Comparison of ENCODE assay signal across 8 cellular contexts in the genomic region with DNA sequence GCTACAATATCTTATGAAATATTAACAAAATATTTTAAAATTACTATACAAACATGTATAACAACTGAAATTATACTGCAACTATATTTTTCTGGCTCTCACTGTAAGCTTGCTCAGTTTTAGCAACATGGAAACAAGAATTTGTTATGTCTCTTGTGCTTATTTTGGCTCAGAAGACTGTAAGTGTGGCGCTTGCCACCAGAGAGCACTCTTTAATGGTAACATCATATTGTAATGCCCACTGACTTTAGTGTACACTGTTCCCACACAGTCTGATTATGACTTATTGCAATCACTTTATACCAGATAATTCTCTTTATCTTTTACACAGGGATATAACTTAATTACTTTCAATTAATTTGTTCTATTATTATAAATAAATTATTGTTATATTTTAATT.
A peak's percentile ranks its signal among the peaks of the same experiment; 100 is the strongest.
DNase-seq lines count a peak whose midpoint lies in the region; ATAC-seq and TF ChIP-seq lines count a peak whose summit lies in the region.

No MANE protein-coding gene starts in this region.

- no peak overlapping the region for H3K27ac Mint-ChIP-seq in brain
- H3K27ac Mint-ChIP-seq in stimulated activated naive B cell treated with anti-CD40 and anti-IgM and Interleukin-4, amounts not matched to agents 10 μg/mL and 1 μg/mL and 100 μg/mL, for 72 hours, result no peak overlapping the region

- H3K27me3 Mint-ChIP-seq in brain, result peaks cover 3% of the 10 kb centered on the region
- no peaks in the 10 kb centered on the region for H3K27me3 Mint-ChIP-seq in stimulated activated naive B cell treated with anti-CD40 and anti-IgM and Interleukin-4, amounts not matched to agents 10 μg/mL and 1 μg/mL and 100 μg/mL, for 72 hours

- no peaks in the 10 kb centered on the region for H3K36me3 Mint-ChIP-seq in brain
- H3K36me3 Mint-ChIP-seq in stimulated activated naive B cell treated with anti-CD40 and anti-IgM and Interleukin-4, amounts not matched to agents 10 μg/mL and 1 μg/mL and 100 μg/mL, for 72 hours, result no peaks in the 10 kb centered on the region

- no peaks in the 10 kb centered on the region for H3K4me1 Mint-ChIP-seq in brain
- no peaks in the 10 kb centered on the region for H3K4me1 Mint-ChIP-seq in stimulated activated naive B cell treated with anti-CD40 and anti-IgM and Interleukin-4, amounts not matched to agents 10 μg/mL and 1 μg/mL and 100 μg/mL, for 72 hours

- DNase-seq in DMS114 treated with DMSO at 0.1 percent for 48 hours (lab: John Stamatoyannopoulos, UW; ENCODE audit: unreplicated experiment) (peak; percentile 19), NCI-H146 treated with DMSO at 0.1 percent for 48 hours (lab: John Stamatoyannopoulos, UW; ENCODE audit: unreplicated experiment) (peak; percentile 8)
- no peak for DNase-seq in stimulated activated naive B cell treated with anti-CD40 and anti-IgM and Interleukin-4, amounts not matched to agents 10 μg/mL and 1 μg/mL and 100 μg/mL, for 72 hours

- ATAC-seq in GM21619 (IDR thresholded peaks at IDR 0.05; ENCODE audit: unreplicated experiment) (peak; percentile 74), HG03108 (IDR thresholded peaks at IDR 0.05; ENCODE audit: unreplicated experiment) (no peak), HG02571 (IDR thresholded peaks at IDR 0.05; ENCODE audit: unreplicated experiment) (no peak), GM19467 (IDR thresholded peaks at IDR 0.05; ENCODE audit: unreplicated experiment) (no peak)
- ATAC-seq in stimulated activated naive B cell treated with anti-CD40 and anti-IgM and Interleukin-4, amounts not matched to agents 10 μg/mL and 1 μg/mL and 100 μg/mL, for 72 hours (replicated peaks), result peak; percentile 53 to 62

- no peak overlapping the region for H3K4me3 Mint-ChIP-seq in brain
- no peak overlapping the region for H3K4me3 Mint-ChIP-seq in stimulated activated naive B cell treated with anti-CD40 and anti-IgM and Interleukin-4, amounts not matched to agents 10 μg/mL and 1 μg/mL and 100 μg/mL, for 72 hours

- TF ChIP-seq CTCF in brain (conservative IDR thresholded peaks at IDR 0.05), result peak; percentile 43 to 72

- no peaks in the 10 kb centered on the region for H3K9me3 Mint-ChIP-seq in brain
- no peaks in the 10 kb centered on the region for H3K9me3 Mint-ChIP-seq in stimulated activated naive B cell treated with anti-CD40 and anti-IgM and Interleukin-4, amounts not matched to agents 10 μg/mL and 1 μg/mL and 100 μg/mL, for 72 hours

Comparison
In these comparisons a context has a peak if more than half of its experiments do, and no peak if none do; other contexts are left out.
1. ATAC-seq: peak in GM21619 (single experiment) and stimulated activated naive B cell treated with anti-CD40 and anti-IgM and Interleukin-4, amounts not matched to agents 10 μg/mL and 1 μg/mL and 100 μg/mL, for 72 hours (2 of 2); none in HG03108 (single experiment), HG02571 (single experiment) and GM19467 (single experiment).